20 cellular contexts compared by ENCODE assay signal in genomic region chr21:29007801-29008200, GRCh38. TPM values are rescaled to one million over a fixed set of nuclear protein-coding genes. Genes with fewer than 3 reads are reported as not detected.
DNase-seq lines count a peak whose midpoint lies in the region; ATAC-seq and TF ChIP-seq lines count a peak whose summit lies in the region.
"Had no signal": no experiment of that assay in that cellular context is flagged by ENCODE, and none has a peak within 500 bp of the region (broad histone marks: within the 10 kb centered on the region; RNA-seq: fewer than 3 reads in every experiment).

No MANE protein-coding gene starts in this region.

- H3K4me1 Mint-ChIP-seq in HFFc6 (ENCODE audit: low read depth) (peaks cover 12% of the 10 kb centered on the region), osteocyte (ENCODE audit: unreplicated experiment) (peaks cover 19% of the 10 kb centered on the region)

- no peaks in the 10 kb centered on the region for H3K9me3 Mint-ChIP-seq in HFFc6
- H3K9me3 Mint-ChIP-seq in osteocyte (ENCODE audit: unreplicated experiment), result no peaks in the 10 kb centered on the region
- H3K9me3 Mint-ChIP-seq: CD4-positive, alpha-beta T cell had no signal

- no peak for TF ChIP-seq CTCF in HFFc6 (IDR thresholded peaks at IDR 0.05)
- no peak for TF ChIP-seq CTCF in osteocyte (IDR thresholded peaks at IDR 0.05)
- no peak for TF ChIP-seq CTCF in transverse colon (IDR thresholded peaks at IDR 0.05)

- ATAC-seq in left colon, result no peak

- WGBS in transverse colon (ENCODE audit: low coverage in 1 of 2), 2 donors, result 87 to 93% methylated on average over 2 to 3 of the region's 3 CpGs

- peaks cover 0 to 11% (median 5%) of the 10 kb centered on the region in 4 donors for H3K36me3 ChIP-seq in transverse colon

- H3K27ac ChIP-seq in transverse colon, result no peak overlapping the region
- H3K27ac ChIP-seq: KMS-11 had no signal

- H3K4me3 ChIP-seq in transverse colon, result no peak overlapping the region
- H3K4me3 ChIP-seq: HAP-1 had no signal

- DNase-seq in EL (peak; percentile 47), HFFc6 (peak; percentile 22), epidermal melanocyte (ENCODE audit: insufficient read length, low spot score) (peak; percentile 47), osteocyte (ENCODE audit: extremely low spot score, unreplicated experiment) (no peak), transverse colon (no peak), NCI-H187 treated with DMSO at 0.1 percent for 48 hours (lab: John Stamatoyannopoulos, UW) (no peak), left colon (no peak)
- DNase-seq: ACHN; CD4-positive, alpha-beta T cell; DMS79; GF-D8; MM.1S; NCI-H1092 treated with DMSO at 0.1 percent for 48 hours; NCI-H2107; NCI-H526 treated with DMSO at 0.1 percent for 48 hours; SHP77; SK-N-SH had no signal

- no peak overlapping the region; the same call in 1 of the 2 replicates for H3K27ac Mint-ChIP-seq in HFFc6
- H3K27ac Mint-ChIP-seq in osteocyte (ENCODE audit: unreplicated experiment), result peak overlapping the region; percentile 83
- H3K27ac Mint-ChIP-seq: B cell had no signal

- H3K27me3 ChIP-seq in transverse colon, result no peaks in the 10 kb centered on the region

- peaks cover 21% of the 10 kb centered on the region for H3K36me3 Mint-ChIP-seq in HFFc6 (ENCODE audit: low read depth)
- H3K36me3 Mint-ChIP-seq in osteocyte (ENCODE audit: unreplicated experiment), result peaks cover 4% of the 10 kb centered on the region

- H3K4me3 Mint-ChIP-seq in HFFc6 (no peak overlapping the region), osteocyte (ENCODE audit: unreplicated experiment) (no peak overlapping the region)
- H3K4me3 Mint-ChIP-seq: B cell; CD4-positive, alpha-beta T cell had no signal

- H3K9me3 ChIP-seq in transverse colon, result no peaks in the 10 kb centered on the region
- H3K9me3 ChIP-seq: HAP-1, SK-N-SH had no signal

- TF ChIP-seq EP300 in transverse colon (IDR thresholded peaks at IDR 0.05; ENCODE audit: low read depth), result no peak

- H3K4me1 ChIP-seq in transverse colon, result peaks cover 0 to 8% (median 6%) of the 10 kb centered on the region in 4 donors
- H3K4me1 ChIP-seq: HAP-1 had no signal

- in situ Hi-C loops in transverse colon (cut with MboI; ENCODE audit: low pct_ligation_motif_present in 1 of 4, low pct_unique_long_range_greater_than_20kb in 1 of 4, low sequenced_read_pairs in 3 of 4), result no loop called here

- intact Hi-C loops in transverse colon (cut with DNase I; ENCODE audit: low total_unique reads), result no loop called here
- intact Hi-C loops in left colon (cut with DNase I, micrococcal nuclease), result no loop called here

- H3K27me3 Mint-ChIP-seq in HFFc6 (ENCODE audit: insufficient read depth), result peaks cover 2% of the 10 kb centered on the region; the same call in 1 of the 2 replicates
- no peaks in the 10 kb centered on the region for H3K27me3 Mint-ChIP-seq in osteocyte (ENCODE audit: unreplicated experiment)
- H3K27me3 Mint-ChIP-seq: B cell; CD4-positive, alpha-beta T cell had no signal

- TF ChIP-seq POLR2A in transverse colon (IDR thresholded peaks at IDR 0.05), result no peak

RNA-seq across cellular contexts. Expression of gene RWDD2B, which starts 11.3 kb away (rescaled TPM):
- 10 to 100 TPM; 30.0 to 34.5 (median 31.1) TPM for total RNA-seq in HFFc6 (2021; fragmentation: NEBNext Ultra II Directional; extraction: Animal tissue kit (Norgen Biotek cat#: 25700))
- 10.9 and 11.2 TPM in 2 replicates for total RNA-seq in osteocyte
- 10 to 100 TPM in 1 of 4 donors, 1 to 10 TPM in 2, not detected in 1; 7.3 to 28.3 (median 8.2) TPM for total RNA-seq in transverse colon
- 1 to 10 TPM; 8.2 to 9.2 TPM for total RNA-seq in left colon

RNA-seq across cellular contexts. Expression of gene LTN1, which starts 15.1 kb away (rescaled TPM):
- total RNA-seq in HFFc6 (2021; fragmentation: NEBNext Ultra II Directional; extraction: Animal tissue kit (Norgen Biotek cat#: 25700)), result 10 to 100 TPM; 19.8 to 23.4 (median 20.8) TPM
- total RNA-seq in osteocyte (25.6 and 26.2 TPM in 2 replicates), transverse colon (10 to 100 TPM; 13.9 to 36.5 (median 22.1) TPM), left colon (10 to 100 TPM; 25.9 to 28.5 TPM)

RNA-seq across cellular contexts. Expression of gene USP16, which starts 16.7 kb away (rescaled TPM):
- 10 to 100 TPM; 28.1 to 43.1 (median 37.1) TPM for total RNA-seq in HFFc6 (2021; fragmentation: NEBNext Ultra II Directional; extraction: Animal tissue kit (Norgen Biotek cat#: 25700))
- total RNA-seq in osteocyte, result 27.7 and 28.5 TPM in 2 replicates
- total RNA-seq in transverse colon, result 10 to 100 TPM; 12.9 to 34.9 (median 22.0) TPM
- 10 to 100 TPM; 33.4 to 36.1 TPM for total RNA-seq in left colon

Comparison
In these comparisons a context has a peak if more than half of its experiments do, and no peak if none do; other contexts are left out.
1. DNase-seq: peak in EL (single experiment), HFFc6 (single experiment) and epidermal melanocyte (single experiment); none in osteocyte (single experiment), transverse colon (single experiment), NCI-H187 treated with DMSO at 0.1 percent for 48 hours (single experiment) and left colon (0 of 2).